In genomic region chr7:1662101-1662500, GRCh38 we compare ENCODE assay signal across 27 cellular contexts. TPM values are rescaled to one million over a fixed set of nuclear protein-coding genes. Genes with fewer than 3 reads are reported as not detected.
DNase-seq lines count a peak whose midpoint lies in the region; ATAC-seq and TF ChIP-seq lines count a peak whose summit lies in the region.
"Had no signal": no experiment of that assay in that cellular context is flagged by ENCODE, and none has a peak within 500 bp of the region (broad histone marks: within the 10 kb centered on the region; RNA-seq: fewer than 3 reads in every experiment).

No MANE protein-coding gene starts in this region.

- in situ Hi-C loops in mammary epithelial cell (cut with MboI; ENCODE audit: low sequenced_read_pairs in 2 of 2): no loop called here

- H3K4me1 ChIP-seq in right cardiac atrium (ENCODE audit: control insufficient read depth, insufficient read depth, low read length) (no peaks in the 10 kb centered on the region), lower lobe of right lung (peaks cover 19% of the 10 kb centered on the region), aorta (ENCODE audit: control insufficient read depth in 1 of 2, insufficient read depth in 2 of 2, low read length in 2 of 2) (no peaks in the 10 kb centered on the region), mammary epithelial cell (ENCODE audit: insufficient read depth, low read length) (peaks cover 6% of the 10 kb centered on the region), BE2C (no peaks in the 10 kb centered on the region; the same call in 1 of the 2 replicates)
- H3K4me1 ChIP-seq: HAP-1 had no signal

- no peak overlapping the region for H3K4me3 Mint-ChIP-seq in central memory CD8-positive, alpha-beta T cell
- H3K4me3 Mint-ChIP-seq: stimulated activated naive B cell treated with anti-CD40 and anti-IgM and Interleukin-4, amounts not matched to agents 10 μg/mL and 1 μg/mL and 100 μg/mL, for 72 hours had no signal

- H3K36me3 Mint-ChIP-seq in central memory CD8-positive, alpha-beta T cell (ENCODE audit: insufficient read depth): peaks cover 1% of the 10 kb centered on the region
- H3K36me3 Mint-ChIP-seq: CD8-positive, alpha-beta T cell had no signal

- H3K4me2 ChIP-seq in mammary epithelial cell (ENCODE audit: insufficient read depth, low read depth, low read length): no peak overlapping the region
- H3K4me2 ChIP-seq: hepatocyte had no signal

- DNase-seq in right cardiac atrium (peak in 2 of 3 donors; percentile 6 to 13), Right ventricle myocardium inferior (ENCODE audit: missing footprints) (no peak), lower lobe of right lung (peak; percentile 17), aorta (peak; percentile 11 to 49), mammary epithelial cell (no peak), BE2C (no peak)
- no peak for DNase-seq in central memory CD8-positive, alpha-beta T cell (ENCODE audit: low spot score in 2 of 2)
- DNase-seq: activated CD4-positive, alpha-beta T cell treated with anti-CD3 and anti-CD28 coated beads, Interleukin-2, amount 50 U/mL, for 48 hours; amygdala; CD8-positive, alpha-beta T cell; DMS153; GDM1; mesenchymal stem cell; MV-4-11; naive B cell; NCI-H2171; NCI-H526 treated with DMSO at 0.1 percent for 48 hours; stimulated activated CD4-positive, alpha-beta T cell treated with anti-CD3 and anti-CD28 coated beads, Interleukin-2, amount 100 ng/mL, for 24 hours; stimulated activated naive B cell treated with anti-CD40 and anti-IgM and Interleukin-4, amounts not matched to agents 10 μg/mL and 1 μg/mL and 100 μg/mL, for 72 hours had no signal

- H3K36me3 ChIP-seq in lower lobe of right lung (no peaks in the 10 kb centered on the region), aorta (ENCODE audit: control insufficient read depth in 1 of 2, insufficient read depth in 2 of 2, low read length in 1 of 2) (no peaks in the 10 kb centered on the region), mammary epithelial cell (ENCODE audit: insufficient read depth, low read length) (no peaks in the 10 kb centered on the region), BE2C (no peaks in the 10 kb centered on the region)
- H3K36me3 ChIP-seq: cardiac muscle cell, HAP-1, thoracic aorta had no signal

- H3K9ac ChIP-seq in mammary epithelial cell (ENCODE audit: insufficient read depth, low read length): no peak overlapping the region

- no peaks in the 10 kb centered on the region for H3K9me3 Mint-ChIP-seq in central memory CD8-positive, alpha-beta T cell

- CTCF ChIA-PET in mammary epithelial cell (lab: Charles Lee; ENCODE audit: low non-redundant PET): interaction anchor here (0.6 kb wide), 1 partner anchor 533 kb away, joined by 9 read pairs; no protein-coding TSS in a partner anchor

- peaks cover 10% of the 10 kb centered on the region for H3K4me1 Mint-ChIP-seq in central memory CD8-positive, alpha-beta T cell

- intact Hi-C loops in right cardiac atrium (cut with DNase I) (loop anchor here (10.0 kb wide), 4 partner anchors 93 to 683 kb away; no protein-coding TSS in a partner anchor), Right ventricle myocardium inferior (cut with DNase I) (loop anchor here (5.0 kb wide), 1 partner anchor 550 kb away; no protein-coding TSS in a partner anchor), lower lobe of right lung (cut with DNase I) (no loop called here), aorta (cut with DNase I) (loop anchor here (5.0 to 10.0 kb wide), 3 partner anchors 543 to 683 kb away; no protein-coding TSS in a partner anchor), mammary epithelial cell (cut with micrococcal nuclease) (loop anchor here (5.0 to 10.0 kb wide), 3 partner anchors 100 to 685 kb away; no protein-coding TSS in a partner anchor)

- H3K27me3 Mint-ChIP-seq in central memory CD8-positive, alpha-beta T cell: peaks cover 65% of the 10 kb centered on the region

- no peaks in the 10 kb centered on the region for H4K20me1 ChIP-seq in mammary epithelial cell (ENCODE audit: insufficient read depth, low read length)

- H3K27ac ChIP-seq in right cardiac atrium (ENCODE audit: low read length): no peak overlapping the region
- no peak overlapping the region for H3K27ac ChIP-seq in lower lobe of right lung
- no peak overlapping the region for H3K27ac ChIP-seq in aorta (ENCODE audit: low read depth in 1 of 2, low read length in 2 of 2)
- H3K27ac ChIP-seq in mammary epithelial cell (ENCODE audit: insufficient read depth, low read depth, low read length): no peak overlapping the region
- H3K27ac ChIP-seq: cardiac muscle cell, dorsolateral prefrontal cortex, epithelial cell of prostate, hepatocyte, SK-N-MC, thoracic aorta had no signal

- TF ChIP-seq CTCF in lower lobe of right lung (IDR thresholded peaks at IDR 0.05) (no peak), mammary epithelial cell (conservative IDR thresholded peaks at IDR 0.05 in 1 of 2, IDR thresholded peaks at IDR 0.05 in 1 of 2; ENCODE audit: extremely low read depth in 1 of 2, insufficient read depth in 1 of 2, low read depth in 1 of 2, low read length in 2 of 2) (no peak), BE2C (IDR thresholded peaks at IDR 0.05; ENCODE audit: low read depth, low read length) (no peak)

- H3K27me3 ChIP-seq in right cardiac atrium (ENCODE audit: control insufficient read depth, insufficient read depth) (no peaks in the 10 kb centered on the region), lower lobe of right lung (ENCODE audit: low read depth) (peaks cover 57% of the 10 kb centered on the region), aorta (ENCODE audit: control insufficient read depth in 1 of 2, insufficient read depth in 2 of 2, low read length in 1 of 2) (no peaks in the 10 kb centered on the region), mammary epithelial cell (ENCODE audit: insufficient read depth, low read length) (peaks cover 19% of the 10 kb centered on the region), BE2C (peaks cover 35% of the 10 kb centered on the region)

- H3K27ac Mint-ChIP-seq in central memory CD8-positive, alpha-beta T cell (ENCODE audit: low read depth): peak overlapping the region; percentile 32
- H3K27ac Mint-ChIP-seq: CD8-positive, alpha-beta T cell; naive B cell; stimulated activated naive B cell treated with anti-CD40 and anti-IgM and Interleukin-4, amounts not matched to agents 10 μg/mL and 1 μg/mL and 100 μg/mL, for 72 hours had no signal

- no peaks in the 10 kb centered on the region for H3K79me2 ChIP-seq in mammary epithelial cell (ENCODE audit: insufficient read depth, low read length)
- H3K79me2 ChIP-seq: hepatocyte had no signal

- no TSS peak for BruUV-seq in mammary epithelial cell (replicated peaks; lab: Mats Ljungman, UMichigan)

- no peak overlapping the region for H3K4me3 ChIP-seq in right cardiac atrium (ENCODE audit: low read length)
- no peak overlapping the region for H3K4me3 ChIP-seq in lower lobe of right lung
- no peak overlapping the region for H3K4me3 ChIP-seq in aorta (ENCODE audit: low read length in 2 of 2)
- no peak overlapping the region for H3K4me3 ChIP-seq in mammary epithelial cell (replicated peaks in 1 of 3; ENCODE audit: insufficient read depth in 1 of 3, low read depth in 2 of 3, low read length in 3 of 3)
- no peak overlapping the region for H3K4me3 ChIP-seq in BE2C (ENCODE audit: low read depth, low read length)
- H3K4me3 ChIP-seq: cardiac muscle cell, dorsolateral prefrontal cortex, HAP-1, hepatocyte, SK-N-MC, thoracic aorta had no signal

- dilution Hi-C loops in mammary epithelial cell (cut with HindIII; ENCODE audit: low sequenced_read_pairs): no loop called here

- 70% methylated on average over 3 of the region's 3 CpGs for WGBS in right cardiac atrium
- WGBS in aorta, 2 donors: 69 to 76% methylated on average over 3 of the region's 3 CpGs
- 70% methylated on average over 2 of the region's 3 CpGs for WGBS in mammary epithelial cell (ENCODE audit: low coverage, missing lambda C conversion rate)

- H3K9me3 ChIP-seq in right cardiac atrium (ENCODE audit: control insufficient read depth, low read length) (no peaks in the 10 kb centered on the region), lower lobe of right lung (no peaks in the 10 kb centered on the region), aorta (ENCODE audit: control insufficient read depth, low read length) (no peaks in the 10 kb centered on the region), mammary epithelial cell (replicated peaks; ENCODE audit: insufficient read depth, low read length) (no peaks in the 10 kb centered on the region), BE2C (no peaks in the 10 kb centered on the region)
- H3K9me3 ChIP-seq: HAP-1, thoracic aorta had no signal

- ATAC-seq in right cardiac atrium (no peak), Right ventricle myocardium inferior (no peak), lower lobe of right lung (no peak), aorta (ENCODE audit: low FRiP score) (no peak), GM18520 (IDR thresholded peaks at IDR 0.05; ENCODE audit: unreplicated experiment) (no peak)
- ATAC-seq in central memory CD8-positive, alpha-beta T cell (replicated peaks; ENCODE audit: extremely low read depth, poor library complexity, severe bottlenecking): no peak
- ATAC-seq: CD8-positive, alpha-beta T cell; stimulated activated naive B cell treated with anti-CD40 and anti-IgM and Interleukin-4, amounts not matched to agents 10 μg/mL and 1 μg/mL and 100 μg/mL, for 72 hours had no signal

- no peak overlapping the region for H2AFZ ChIP-seq in mammary epithelial cell (ENCODE audit: low read depth, low read length)
- H2AFZ ChIP-seq: hepatocyte had no signal

RNA-seq across cellular contexts. Expression of gene ELFN1, which starts 8.0 kb away (rescaled TPM):
- total RNA-seq in right cardiac atrium: 10 to 100 TPM; 11.8 to 13.7 (median 13.0) TPM
- polyA plus RNA-seq in right cardiac atrium: 9.1 TPM
- 10.7 TPM for total RNA-seq in Right ventricle myocardium inferior
- total RNA-seq in lower lobe of right lung: 1.4 TPM
- 1 to 10 TPM; 1.2 to 4.8 TPM for total RNA-seq in aorta
- under 1 TPM in 1 of 2 donors, not detected in 1; 0.13 TPM for polyA plus RNA-seq in aorta
- under 1 TPM in 1 of 2 donors, not detected in 1; 0.83 TPM for total RNA-seq in mammary epithelial cell
- polyA plus RNA-seq in mammary epithelial cell: 0.02 TPM
- not detected for polyA minus RNA-seq in mammary epithelial cell
- 0.23 TPM for polyA plus RNA-seq in BE2C (2012; ENCODE audit: insufficient read depth, insufficient read length, low read depth)
- total RNA-seq: CD8-positive, alpha-beta T cell had no signal

Comparison
In these comparisons a context has a peak if more than half of its experiments do, and no peak if none do; other contexts are left out.
1. DNase-seq: peak in right cardiac atrium (2 of 3), lower lobe of right lung (single experiment) and aorta (2 of 2); none in Right ventricle myocardium inferior (single experiment), central memory CD8-positive, alpha-beta T cell (0 of 2), mammary epithelial cell (single experiment) and BE2C (single experiment).